Comparison of ENCODE assay signal across 23 cellular contexts in genomic region chr4:77174426-77174825, GRCh38. TPM values are rescaled to one million over a fixed set of nuclear protein-coding genes. Genes with fewer than 3 reads are reported as not detected.
DNase-seq lines count a peak whose midpoint lies in the region; ATAC-seq and TF ChIP-seq lines count a peak whose summit lies in the region.
"Had no signal": no experiment of that assay in that cellular context is flagged by ENCODE, and none has a peak within 500 bp of the region (broad histone marks: within the 10 kb centered on the region; RNA-seq: fewer than 3 reads in every experiment).

No MANE protein-coding gene starts in this region.

- no peak for DNase-seq in BJ (ENCODE audit: low read depth)
- DNase-seq in HFFc6, result no peak
- no peak for DNase-seq in brain microvascular endothelial cell
- no peak for DNase-seq in neural progenitor cell (ENCODE audit: low spot score)
- no peak for DNase-seq in occipital lobe (lab: John Stamatoyannopoulos, UW)
- DNase-seq in NCI-H1930 (lab: John Stamatoyannopoulos, UW), result no peak
- DNase-seq in 8988T, result no peak
- DNase-seq: activated CD4-positive, CD25-positive, alpha-beta regulatory T cell; activated CD8-positive, alpha-beta T cell treated with anti-CD3 and anti-CD28 coated beads for 36 hours; activated effector memory CD4-positive, alpha-beta T cell treated with anti-CD3 and anti-CD28 coated beads, Interleukin-2, amount 50 U/mL, for 16 hours; activated T-cell treated with anti-CD3 and anti-CD28 coated beads for 4 hours; CD4-positive, alpha-beta T cell; effector CD8-positive, alpha-beta T cell; esophagus squamous epithelium; MM.1S; naive thymus-derived CD4-positive, alpha-beta T cell; NCI-H146; ovary; right lobe of liver; T-helper 9 cell had no signal

- TF ChIP-seq CTCF in BJ (IDR thresholded peaks at IDR 0.05; ENCODE audit: insufficient read depth, low read depth, low read length), result 0 out of 2 replicates have a peak, but pooled peaks have one; percentile 8
- peak; percentile 15; the same call in 1 of the 2 replicates for TF ChIP-seq CTCF in HFFc6 (IDR thresholded peaks at IDR 0.05)
- TF ChIP-seq CTCF in brain microvascular endothelial cell (IDR thresholded peaks at IDR 0.05; ENCODE audit: low read depth, low read length, missing control alignments), result peak; percentile 17
- TF ChIP-seq CTCF in neural progenitor cell (IDR thresholded peaks at IDR 0.05), result no peak

- H3K36me3 ChIP-seq in BJ (ENCODE audit: control insufficient read depth, insufficient read depth, low read length) (peaks cover 3% of the 10 kb centered on the region; the same call in 1 of the 2 replicates), brain microvascular endothelial cell (replicated peaks) (no peaks in the 10 kb centered on the region), neural progenitor cell (no peaks in the 10 kb centered on the region)
- H3K36me3 ChIP-seq: ovary, right lobe of liver had no signal

- H3F3A ChIP-seq in neural progenitor cell (ENCODE audit: low read depth), result peaks cover 83% of the 10 kb centered on the region

- H2AFZ ChIP-seq in neural progenitor cell (replicated peaks), result no peak overlapping the region

- H3K4me1 Mint-ChIP-seq in HFFc6 (ENCODE audit: low read depth), result peaks cover 31% of the 10 kb centered on the region
- peaks cover 65% of the 10 kb centered on the region for H3K4me1 Mint-ChIP-seq in neural progenitor cell
- H3K4me1 Mint-ChIP-seq: naive thymus-derived CD4-positive, alpha-beta T cell had no signal

- H3K27ac ChIP-seq in brain microvascular endothelial cell (no peak overlapping the region), neural progenitor cell (peak overlapping the region; percentile 100)
- H3K27ac ChIP-seq: HL-60, ovary, right lobe of liver had no signal

- H3K27ac Mint-ChIP-seq in HFFc6, result no peak overlapping the region
- no peak overlapping the region for H3K27ac Mint-ChIP-seq in neural progenitor cell
- H3K27ac Mint-ChIP-seq: activated CD8-positive, alpha-beta T cell treated with anti-CD3 and anti-CD28 coated beads for 36 hours; CD4-positive, alpha-beta T cell; naive thymus-derived CD4-positive, alpha-beta T cell had no signal

- in situ Hi-C loops in brain microvascular endothelial cell (cut with HindIII; ENCODE audit: low pct_ligation_motif_present, low sequenced_read_pairs), result no loop called here

- ATAC-seq in GM18861 (IDR thresholded peaks at IDR 0.05; ENCODE audit: unreplicated experiment), result no peak
- ATAC-seq: activated CD8-positive, alpha-beta T cell treated with anti-CD3 and anti-CD28 coated beads for 36 hours; naive thymus-derived CD4-positive, alpha-beta T cell; right lobe of liver had no signal

- no peak overlapping the region for H3K4me3 ChIP-seq in BJ (ENCODE audit: low read depth, low read length)
- H3K4me3 ChIP-seq in brain microvascular endothelial cell (ENCODE audit: low read depth, low read length), result no peak overlapping the region
- no peak overlapping the region for H3K4me3 ChIP-seq in neural progenitor cell
- H3K4me3 ChIP-seq: esophagus squamous epithelium, ovary, right lobe of liver had no signal

- H3K27me3 ChIP-seq in BJ (ENCODE audit: control insufficient read depth, insufficient read depth, low read length) (peaks cover 20% of the 10 kb centered on the region), brain microvascular endothelial cell (replicated peaks) (peaks cover 30% of the 10 kb centered on the region), neural progenitor cell (no peaks in the 10 kb centered on the region)
- H3K27me3 ChIP-seq: esophagus squamous epithelium, ovary, right lobe of liver had no signal

- H3K27me3 Mint-ChIP-seq in HFFc6 (ENCODE audit: insufficient read depth) (peaks cover 26% of the 10 kb centered on the region), neural progenitor cell (ENCODE audit: insufficient read depth, low read depth) (peaks cover 6% of the 10 kb centered on the region)
- H3K27me3 Mint-ChIP-seq: brain; CD4-positive, alpha-beta T cell had no signal

- CTCF ChIA-PET in BJ (lab: Yijun Ruan, JAX), result interaction anchor here (1.1 to 2.0 kb wide), 5 partner anchors 9 to 104 kb away, joined by 3 to 5 read pairs (median 3); no protein-coding TSS in a partner anchor

- H3K36me3 Mint-ChIP-seq in HFFc6 (ENCODE audit: low read depth), result peaks cover 17% of the 10 kb centered on the region
- H3K36me3 Mint-ChIP-seq in neural progenitor cell, result peaks cover 21% of the 10 kb centered on the region

- H3K9me3 Mint-ChIP-seq in HFFc6 (no peaks in the 10 kb centered on the region), neural progenitor cell (no peaks in the 10 kb centered on the region)
- H3K9me3 Mint-ChIP-seq: activated CD8-positive, alpha-beta T cell treated with anti-CD3 and anti-CD28 coated beads for 36 hours; brain; CD4-positive, alpha-beta T cell; naive thymus-derived CD4-positive, alpha-beta T cell had no signal

- H3K9ac ChIP-seq in neural progenitor cell, result no peak overlapping the region

- H3K4me2 ChIP-seq in neural progenitor cell, result no peak overlapping the region

- H3K4me1 ChIP-seq in neural progenitor cell, result peaks cover 62% of the 10 kb centered on the region
- H3K4me1 ChIP-seq: right lobe of liver had no signal

- H4K20me1 ChIP-seq in neural progenitor cell (ENCODE audit: low read depth), result peaks cover 4% of the 10 kb centered on the region

- POLR2A ChIA-PET in BJ (lab: Charles Lee), result interaction anchor here (0.6 kb wide), 1 partner anchor 18 kb away, joined by 3 read pairs; the partner anchor contains the start of gene CCNG2

- no peak overlapping the region for H3K4me3 Mint-ChIP-seq in HFFc6
- no peak overlapping the region for H3K4me3 Mint-ChIP-seq in neural progenitor cell
- H3K4me3 Mint-ChIP-seq: activated CD8-positive, alpha-beta T cell treated with anti-CD3 and anti-CD28 coated beads for 36 hours; brain; CD4-positive, alpha-beta T cell; naive thymus-derived CD4-positive, alpha-beta T cell had no signal

- H3K9me3 ChIP-seq in neural progenitor cell (ENCODE audit: low read depth), result no peaks in the 10 kb centered on the region
- H3K9me3 ChIP-seq: esophagus squamous epithelium, ovary, right lobe of liver had no signal

- H3K79me2 ChIP-seq in neural progenitor cell (ENCODE audit: low read depth), result no peaks in the 10 kb centered on the region

RNA-seq across cellular contexts. Expression of gene CCNG2, which starts 17.4 kb away (rescaled TPM):
- polyA plus RNA-seq in BJ (2011; rRNA removed), result 9.0 and 24.4 TPM in 2 replicates
- 5.7 and 7.4 TPM in 2 replicates for polyA minus RNA-seq in BJ (2011; rRNA and poly(A)+ RNA removed)
- total RNA-seq in HFFc6 (2021; fragmentation: NEBNext Ultra II Directional; extraction: Animal tissue kit (Norgen Biotek cat#: 25700)), result 10 to 100 TPM; 17.1 to 20.4 (median 19.2) TPM
- 214 and 366 TPM in 2 replicates for total RNA-seq in neural progenitor cell (ENCODE audit: low replicate concordance)
- 139 TPM for total RNA-seq in occipital lobe
